Comparison of ENCODE assay signal across 8 cellular contexts in genomic region chr13:39602277-39602613, GRCh38. TPM values are rescaled to one million over a fixed set of nuclear protein-coding genes. Genes with fewer than 3 reads are reported as not detected.
DNase-seq lines count a peak whose midpoint lies in the region; ATAC-seq, FAIRE-seq and TF ChIP-seq lines count a peak whose summit lies in the region.

No MANE protein-coding gene starts in this region.

- H3K4me1 ChIP-seq in SK-N-SH (ENCODE audit: control insufficient read depth in 1 of 2, insufficient read depth in 2 of 2, low read depth in 1 of 2, low read length in 1 of 2) (peaks cover 10 to 14% of the 10 kb centered on the region in 2 experiments; a peak in 3 of 4 replicates), skeletal muscle tissue (ENCODE audit: control insufficient read depth in 3 of 3, insufficient read depth in 3 of 3, low read length in 3 of 3) (peaks cover 3 to 15% (median 8%) of the 10 kb centered on the region in 3 donors)

- H3K9ac ChIP-seq in SK-N-SH, result peak overlapping the region; percentile 73
- peak overlapping the region; percentile 74 to 79 (median 79) for H3K9ac ChIP-seq in skeletal muscle tissue (ENCODE audit: low read depth in 1 of 3, low read length in 3 of 3)

- no peaks in the 10 kb centered on the region; the same call in 1 of the 2 replicates for H3K79me2 ChIP-seq in SK-N-SH (ENCODE audit: insufficient read depth)

- H3F3A ChIP-seq in SK-N-SH (replicated peaks; ENCODE audit: insufficient read depth), result no peaks in the 10 kb centered on the region

- H2AFZ ChIP-seq in SK-N-SH (ENCODE audit: low read depth), result peak overlapping the region; percentile 98

- no peaks in the 10 kb centered on the region for H3K9me2 ChIP-seq in SK-N-SH

- H4K20me1 ChIP-seq in SK-N-SH (ENCODE audit: insufficient read depth), result no peaks in the 10 kb centered on the region

- no peaks in the 10 kb centered on the region for H3K27me3 ChIP-seq in SK-N-SH (ENCODE audit: insufficient read depth)
- H3K27me3 ChIP-seq in skeletal muscle tissue (ENCODE audit: control insufficient read depth in 3 of 3, insufficient read depth in 3 of 3, low read length in 3 of 3), result peaks cover 0 to 4% (median 3%) of the 10 kb centered on the region in 3 donors

- no peaks in the 10 kb centered on the region for H3K36me3 ChIP-seq in SK-N-SH (replicated peaks in 1 of 2; ENCODE audit: control insufficient read depth in 1 of 2, insufficient read depth in 2 of 2, low read length in 1 of 2)
- H3K36me3 ChIP-seq in skeletal muscle tissue (ENCODE audit: control insufficient read depth in 3 of 3, insufficient read depth in 3 of 3, low read length in 3 of 3), result no peaks in the 10 kb centered on the region

- no peak for FAIRE-seq in RCC 7860 (lab: Jason Lieb, UNC)

- POLR2A ChIA-PET in SK-N-SH (lab: Yijun Ruan, JAX), result no interaction called here

- ATAC-seq in SK-N-SH treated with all-trans-retinoic acid at 6 μM for 48 hours (no peak), HG02642 (IDR thresholded peaks at IDR 0.05; ENCODE audit: poor library complexity, unreplicated experiment) (peak; percentile 24)

- TF ChIP-seq CTCF in SK-N-SH (IDR thresholded peaks at IDR 0.05) (no peak), fibroblast of pulmonary artery (IDR thresholded peaks at IDR 0.05; ENCODE audit: low read length, missing control alignments) (no peak)

- CTCF ChIA-PET in SK-N-SH (lab: Yijun Ruan, JAX), result interaction anchor here (0.7 to 6.2 kb wide), 4 partner anchors 10 to 190 kb away, joined by 3 to 44 read pairs (median 19); no protein-coding TSS in a partner anchor

- TF ChIP-seq RAD21 in SK-N-SH (IDR thresholded peaks at IDR 0.05; ENCODE audit: low read length), result no peak

- no peak for DNase-seq in SK-N-SH
- peak; percentile 5 for DNase-seq in RCC 7860 (ENCODE audit: low spot score)
- DNase-seq in fibroblast of pulmonary artery (ENCODE audit: low read depth), result no peak
- DNase-seq in DMS53 (lab: John Stamatoyannopoulos, UW), result no peak
- DNase-seq in superior temporal gyrus (ENCODE audit: extremely low spot score), result no peak

- WGBS in SK-N-SH (ENCODE audit: low lambda C conversion rate), result 2% methylated on average over 10 of the region's 11 CpGs

- peak overlapping the region in 1 of 2 experiments; percentile 62; a peak in 1 of 4 replicates for H3K27ac ChIP-seq in SK-N-SH (ENCODE audit: low read depth in 2 of 2, low read length in 1 of 2)
- peak overlapping the region; percentile 77 for H3K27ac ChIP-seq in skeletal muscle tissue (ENCODE audit: low read depth, low read length)

- peak overlapping the region; percentile 86 to 96 for H3K4me3 ChIP-seq in SK-N-SH (ENCODE audit: low read depth in 2 of 2, low read length in 1 of 2)
- peak overlapping the region; percentile 90 for H3K4me3 ChIP-seq in fibroblast of pulmonary artery (replicated peaks; ENCODE audit: low read depth, low read length)
- H3K4me3 ChIP-seq in skeletal muscle tissue (ENCODE audit: low read length in 3 of 3), result peak overlapping the region; percentile 79 to 87 (median 79)

- H3K4me2 ChIP-seq in SK-N-SH, result peak overlapping the region; percentile 94

- no peak for TF ChIP-seq EP300 in SK-N-SH (IDR thresholded peaks at IDR 0.05; ENCODE audit: borderline replicate concordance in 1 of 2, low read depth in 1 of 2, low read length in 1 of 2)

- no peaks in the 10 kb centered on the region for H3K9me3 ChIP-seq in SK-N-SH
- H3K9me3 ChIP-seq in skeletal muscle tissue (ENCODE audit: control insufficient read depth in 3 of 3, low read length in 3 of 3), result no peaks in the 10 kb centered on the region

TF ChIP-seq in SK-N-SH, 30 proteins besides CTCF, POLR2A, EP300 and RAD21:
- TF ChIP-seq RFX5 (IDR thresholded peaks at IDR 0.05; ENCODE audit: low read length) (no peak), PBX3 (IDR thresholded peaks at IDR 0.05) (peak; percentile 60; the same call in 1 of the 2 replicates)

TF ChIP-seq in SK-N-SH treated with all-trans-retinoic acid at 6 μM for 48 hours, 23 proteins besides CTCF, POLR2A, EP300 and RAD21:
- TF ChIP-seq TSHZ2 (CRISPR knock-in tag; IDR thresholded peaks at IDR 0.05) (no peak), ZNF565 (CRISPR knock-in tag; conservative IDR thresholded peaks at IDR 0.05; ENCODE audit: low read depth) (no peak), ZC3H10 (CRISPR knock-in tag; IDR thresholded peaks at IDR 0.05) (no peak), ZFP3 (CRISPR knock-in tag; IDR thresholded peaks at IDR 0.05) (no peak), SNAI2 (CRISPR knock-in tag; IDR thresholded peaks at IDR 0.05) (no peak), GLIS3 (CRISPR knock-in tag; IDR thresholded peaks at IDR 0.05) (no peak), ZNF8 (CRISPR knock-in tag; IDR thresholded peaks at IDR 0.05) (no peak), CSRNP3 (CRISPR knock-in tag; IDR thresholded peaks at IDR 0.05) (no peak), TOX (CRISPR knock-in tag; IDR thresholded peaks at IDR 0.05; ENCODE audit: borderline replicate concordance) (no peak)

RNA-seq across cellular contexts. Expression of gene LHFPL6, which starts 0.7 kb away (rescaled TPM):
- 22.2 and 25.7 TPM in 2 replicates for polyA plus RNA-seq in SK-N-SH (2012; rRNA removed)
- 27.0 and 29.2 TPM in 2 replicates for polyA plus RNA-seq in SK-N-SH (2012; cell fraction: cytosol; rRNA removed)
- polyA plus RNA-seq in SK-N-SH (2012; cell fraction: nucleus; rRNA removed), result 9.1 and 9.9 TPM in 2 replicates
- total RNA-seq in skeletal muscle tissue, result 32.4 TPM

RNA-seq across cellular contexts. Expression of gene COG6, which starts 53.2 kb away (rescaled TPM):
- 13.1 and 16.9 TPM in 2 replicates for polyA plus RNA-seq in SK-N-SH (2012; rRNA removed)
- polyA plus RNA-seq in SK-N-SH (2012; cell fraction: cytosol; rRNA removed), result 14.8 and 15.9 TPM in 2 replicates
- 7.9 and 16.7 TPM in 2 replicates for polyA plus RNA-seq in SK-N-SH (2012; cell fraction: nucleus; rRNA removed)
- 24.0 TPM for total RNA-seq in skeletal muscle tissue
